2 cellular contexts compared by ENCODE assay signal in genomic region chr15:68197170-68197492, GRCh38.
TF ChIP-seq lines count a peak whose summit lies in the region.

No MANE protein-coding gene starts in this region.

TF ChIP-seq in GM12878, 131 proteins besides CTCF, POLR2A, EP300 and RAD21:
- TF ChIP-seq BCL3 (IDR thresholded peaks at IDR 0.05; ENCODE audit: borderline replicate concordance, insufficient read depth, low read depth, low read length, poor library complexity, severe bottlenecking): peak; percentile 7
- TF ChIP-seq BCLAF1 (IDR thresholded peaks at IDR 0.05): no peak
- TF ChIP-seq MTA2 (IDR thresholded peaks at IDR 0.05; ENCODE audit: low read depth): no peak
- TF ChIP-seq LARP7 (IDR thresholded peaks at IDR 0.05): 0 out of 2 replicates have a peak, but pooled peaks have one; percentile 20
- 0 out of 2 replicates have a peak, but pooled peaks have one; percentile 2 for TF ChIP-seq POLR2AphosphoS5 (IDR thresholded peaks at IDR 0.05; ENCODE audit: low read length)
- no peak for TF ChIP-seq RELA (IDR thresholded peaks at IDR 0.05; ENCODE audit: borderline replicate concordance, partially characterized antibody)
- TF ChIP-seq SUPT20H (IDR thresholded peaks at IDR 0.05; ENCODE audit: borderline replicate concordance, control insufficient read depth, low read depth, low read length): no peak
- TF ChIP-seq SMAD5 (IDR thresholded peaks at IDR 0.05; ENCODE audit: low read depth): no peak
- TF ChIP-seq BMI1 (IDR thresholded peaks at IDR 0.05; ENCODE audit: borderline replicate concordance): no peak
- TF ChIP-seq STAT1 (conservative IDR thresholded peaks at IDR 0.05): no peak

TF ChIP-seq in HepG2, 621 proteins besides CTCF, POLR2A, EP300 and RAD21:
- TF ChIP-seq RBM22 (optimal IDR thresholded peaks at IDR 0.05; ENCODE audit: low read length) (peak; percentile 60), TP53 (CRISPR knock-in tag; conservative IDR thresholded peaks at IDR 0.05) (no peak), SOX13 (IDR thresholded peaks at IDR 0.05) (no peak), SOX13 (CRISPR knock-in tag; conservative IDR thresholded peaks at IDR 0.05 in 1 of 2, IDR thresholded peaks at IDR 0.05 in 1 of 2) (no peak), ZNF605 (CRISPR knock-in tag; IDR thresholded peaks at IDR 0.05) (no peak), CBX1 (IDR thresholded peaks at IDR 0.05; ENCODE audit: low read depth) (no peak), THYN1 (CRISPR knock-in tag; IDR thresholded peaks at IDR 0.05; ENCODE audit: borderline replicate concordance, low read depth) (no peak)
TF ChIP-seq in HepG2: peak in this region for 1.
